ENCODE assay signal across 1 cellular context in genomic region chr17:74831442-74832146, GRCh38.
TF ChIP-seq lines count a peak whose summit lies in the region.

No MANE protein-coding gene starts in this region.

TF ChIP-seq in HCT116, 20 proteins besides CTCF, POLR2A, EP300 and RAD21 (continued from another document):
- TF ChIP-seq, protein P1, sequence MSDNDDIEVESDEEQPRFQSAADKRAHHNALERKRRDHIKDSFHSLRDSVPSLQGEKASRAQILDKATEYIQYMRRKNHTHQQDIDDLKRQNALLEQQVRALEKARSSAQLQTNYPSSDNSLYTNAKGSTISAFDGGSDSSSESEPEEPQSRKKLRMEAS (IDR thresholded peaks at IDR 0.05), result no peak
- TF ChIP-seq SP1 (IDR thresholded peaks at IDR 0.05; ENCODE audit: low read depth) (no peak), ELF1 (IDR thresholded peaks at IDR 0.05; ENCODE audit: borderline replicate concordance, low read depth) (no peak), YY1 (IDR thresholded peaks at IDR 0.05; ENCODE audit: extremely low read depth, insufficient replicate concordance, low read depth, low read length) (no peak), POLR2AphosphoS5 (IDR thresholded peaks at IDR 0.05; ENCODE audit: low read depth, low read length) (no peak), EZH2 (IDR thresholded peaks at IDR 0.05) (no peak), ZBTB33 (IDR thresholded peaks at IDR 0.05; ENCODE audit: extremely low read depth, insufficient replicate concordance, low read length) (no peak), SRF (IDR thresholded peaks at IDR 0.05; ENCODE audit: low read depth) (no peak), CEBPB (IDR thresholded peaks at IDR 0.05; ENCODE audit: low read depth) (no peak), FOSL1 (IDR thresholded peaks at IDR 0.05; ENCODE audit: low read depth) (no peak)
